ENCODE assay signal across 18 cellular contexts in genomic region chr9:114925039-114925438, GRCh38. TPM values are rescaled to one million over a fixed set of nuclear protein-coding genes. Genes with fewer than 3 reads are reported as not detected.
DNase-seq lines count a peak whose midpoint lies in the region; ATAC-seq and TF ChIP-seq lines count a peak whose summit lies in the region.
"Had no signal": no experiment of that assay in that cellular context is flagged by ENCODE, and none has a peak within 500 bp of the region (broad histone marks: within the 10 kb centered on the region; RNA-seq: fewer than 3 reads in every experiment).

No MANE protein-coding gene starts in this region.

- H3K9me2 ChIP-seq in OCI-LY1 (ENCODE audit: low read depth, low read length) = no peaks in the 10 kb centered on the region
- H3K9me2 ChIP-seq: SK-N-SH had no signal

- intact Hi-C loops in CD14-positive monocyte (cut with micrococcal nuclease) = loop anchor here in 1 of 2 donors (5.0 kb wide), 1 partner anchor 82 kb away; no protein-coding TSS in a partner anchor
- intact Hi-C loops in CD8-positive, alpha-beta T cell (cut with DNase I, micrococcal nuclease) = loop anchor here (5.0 to 10.0 kb wide), 4 partner anchors 87 to 540 kb away; partner anchors contain the start of genes AKNA (in 1 of the 2) and ATP6V1G1 (in 1 of the 2)

- no peak overlapping the region for H3K4me3 ChIP-seq in CD8-positive, alpha-beta T cell (ENCODE audit: low read depth, low read length)
- peak overlapping the region; percentile 32 for H3K4me3 ChIP-seq in OCI-LY1 (ENCODE audit: low read depth, low read length, poor library complexity, severe bottlenecking)
- H3K4me3 ChIP-seq: lower lobe of right lung, vagina had no signal

- peak overlapping the region in 1 of 2 donors; percentile 37 for H3K4me3 Mint-ChIP-seq in CD14-positive monocyte
- peak overlapping the region; percentile 35 for H3K4me3 Mint-ChIP-seq in CD8-positive, alpha-beta T cell
- peak overlapping the region; percentile 7 for H3K4me3 Mint-ChIP-seq in activated naive CD8-positive, alpha-beta T cell treated with anti-CD3 and anti-CD28 coated beads, Interleukin-2, amount 50 U/mL, for 24 hours

- TF ChIP-seq CTCF in CD14-positive monocyte (IDR thresholded peaks at IDR 0.05) (no peak), OCI-LY1 (IDR thresholded peaks at IDR 0.05; ENCODE audit: low read length) (no peak)
- no peak for TF ChIP-seq CTCF in CD8-positive, alpha-beta T cell (IDR thresholded peaks at IDR 0.05)

- peaks cover 52% of the 10 kb centered on the region in 2 donors for H3K36me3 Mint-ChIP-seq in CD14-positive monocyte
- peaks cover 52% of the 10 kb centered on the region for H3K36me3 Mint-ChIP-seq in CD8-positive, alpha-beta T cell
- peaks cover 30% of the 10 kb centered on the region for H3K36me3 Mint-ChIP-seq in activated naive CD8-positive, alpha-beta T cell treated with anti-CD3 and anti-CD28 coated beads, Interleukin-2, amount 50 U/mL, for 24 hours (ENCODE audit: low read depth)

- peak overlapping the region; percentile 77 for H3K4me2 ChIP-seq in OCI-LY1 (ENCODE audit: low read length)
- H3K4me2 ChIP-seq: SK-N-SH had no signal

- H3K9me3 ChIP-seq in CD8-positive, alpha-beta T cell (ENCODE audit: low read length) = no peaks in the 10 kb centered on the region
- no peaks in the 10 kb centered on the region for H3K9me3 ChIP-seq in OCI-LY1 (ENCODE audit: low read length)
- H3K9me3 ChIP-seq: lower lobe of right lung, SK-N-SH, vagina had no signal

- H3K79me2 ChIP-seq in OCI-LY1 (ENCODE audit: insufficient read depth, low read length) = peaks cover 30% of the 10 kb centered on the region
- H3K79me2 ChIP-seq: parathyroid adenoma had no signal

- H3K27me3 Mint-ChIP-seq in CD14-positive monocyte (ENCODE audit: low read depth in 3 of 3) = no peaks in the 10 kb centered on the region
- no peaks in the 10 kb centered on the region for H3K27me3 Mint-ChIP-seq in CD8-positive, alpha-beta T cell (ENCODE audit: low read depth)
- H3K27me3 Mint-ChIP-seq in activated naive CD8-positive, alpha-beta T cell treated with anti-CD3 and anti-CD28 coated beads, Interleukin-2, amount 50 U/mL, for 24 hours = no peaks in the 10 kb centered on the region

- peak overlapping the region in 5 of 7 donors; percentile 37 to 68 (median 59) for H3K27ac Mint-ChIP-seq in CD14-positive monocyte
- peak overlapping the region; percentile 42 for H3K27ac Mint-ChIP-seq in CD8-positive, alpha-beta T cell
- H3K27ac Mint-ChIP-seq in activated naive CD8-positive, alpha-beta T cell treated with anti-CD3 and anti-CD28 coated beads, Interleukin-2, amount 50 U/mL, for 24 hours = peak overlapping the region; percentile 26

- H3F3A ChIP-seq in OCI-LY1 (ENCODE audit: insufficient read depth, low read length) = no peaks in the 10 kb centered on the region

- no peaks in the 10 kb centered on the region for H3K27me3 ChIP-seq in CD8-positive, alpha-beta T cell (ENCODE audit: insufficient read depth, low read length)
- H3K27me3 ChIP-seq in OCI-LY1 (ENCODE audit: insufficient read depth, low read length) = no peaks in the 10 kb centered on the region
- H3K27me3 ChIP-seq: vagina had no signal

- H4K20me1 ChIP-seq in OCI-LY1 (ENCODE audit: insufficient read depth, low read length) = no peaks in the 10 kb centered on the region

- H3K4me1 ChIP-seq in CD8-positive, alpha-beta T cell (ENCODE audit: insufficient read depth, low read length) = peaks cover 63% of the 10 kb centered on the region
- peaks cover 68% of the 10 kb centered on the region for H3K4me1 ChIP-seq in OCI-LY1 (ENCODE audit: insufficient read depth, low read length, severe bottlenecking)
- H3K4me1 ChIP-seq: parathyroid adenoma, vagina had no signal

- H2AFZ ChIP-seq in OCI-LY1 (ENCODE audit: low read length) = no peak overlapping the region
- H2AFZ ChIP-seq: parathyroid adenoma had no signal

- no peak for ATAC-seq in CD8-positive, alpha-beta T cell
- ATAC-seq in activated naive CD8-positive, alpha-beta T cell treated with anti-CD3 and anti-CD28 coated beads, Interleukin-2, amount 50 U/mL, for 24 hours = no peak
- ATAC-seq: lower lobe of right lung, Panc1 had no signal

- peaks cover 60% of the 10 kb centered on the region for H3K4me1 Mint-ChIP-seq in CD14-positive monocyte
- H3K4me1 Mint-ChIP-seq in CD8-positive, alpha-beta T cell (ENCODE audit: low read depth) = peaks cover 78% of the 10 kb centered on the region
- peaks cover 81% of the 10 kb centered on the region for H3K4me1 Mint-ChIP-seq in activated naive CD8-positive, alpha-beta T cell treated with anti-CD3 and anti-CD28 coated beads, Interleukin-2, amount 50 U/mL, for 24 hours

- H3K27ac ChIP-seq in CD8-positive, alpha-beta T cell (ENCODE audit: low read depth, low read length) = no peak overlapping the region
- peak overlapping the region; percentile 84 for H3K27ac ChIP-seq in OCI-LY1 (ENCODE audit: low read depth, low read length, poor library complexity, severe bottlenecking)
- H3K27ac ChIP-seq: lower lobe of right lung, parathyroid adenoma, vagina had no signal

- H3K9me3 Mint-ChIP-seq in CD14-positive monocyte = no peaks in the 10 kb centered on the region
- no peaks in the 10 kb centered on the region for H3K9me3 Mint-ChIP-seq in CD8-positive, alpha-beta T cell
- H3K9me3 Mint-ChIP-seq in activated naive CD8-positive, alpha-beta T cell treated with anti-CD3 and anti-CD28 coated beads, Interleukin-2, amount 50 U/mL, for 24 hours = no peaks in the 10 kb centered on the region

- DNase-seq in CD14-positive monocyte (ENCODE audit: low spot score) (no peak), NCI-H2081 treated with DMSO at 0.1 percent for 48 hours (lab: John Stamatoyannopoulos, UW) (no peak), HEK293T (ENCODE audit: extremely low spot score) (no peak), NOMO-1 treated with dmso at 0.1 percent for 144 hours (lab: John Stamatoyannopoulos, UW; ENCODE audit: unreplicated experiment) (no peak)
- no peak for DNase-seq in CD8-positive, alpha-beta T cell
- no peak for DNase-seq in activated naive CD8-positive, alpha-beta T cell treated with anti-CD3 and anti-CD28 coated beads, Interleukin-2, amount 50 U/mL, for 24 hours
- DNase-seq: activated effector memory CD4-positive, alpha-beta T cell treated with anti-CD3 and anti-CD28 coated beads, Interleukin-2, amount 50 U/mL, for 16 hours; Kasumi-1; lower lobe of right lung; NCI-H1105 treated with DMSO at 0.1 percent for 48 hours; NCI-H2171 treated with DMSO at 0.1 percent for 48 hours; NCI-H748 treated with DMSO at 0.1 percent for 48 hours; SK-N-SH had no signal

- peaks cover 6% of the 10 kb centered on the region for H3K36me3 ChIP-seq in CD8-positive, alpha-beta T cell (ENCODE audit: insufficient read depth, low read length)
- peaks cover 7% of the 10 kb centered on the region for H3K36me3 ChIP-seq in OCI-LY1 (ENCODE audit: insufficient read depth, low read length)
- H3K36me3 ChIP-seq: lower lobe of right lung, vagina had no signal

- POLR2A ChIA-PET in CD8-positive, alpha-beta T cell (lab: Charles Lee) = interaction anchor here (0.9 kb wide), 1 partner anchor 26 kb away, joined by 3 read pairs; no protein-coding TSS in a partner anchor
- POLR2A ChIA-PET in HEK293T (lab: Yijun Ruan, JAX) = no interaction called here

- CTCF ChIA-PET in CD8-positive, alpha-beta T cell (lab: Charles Lee) = interaction anchor here (1.4 kb wide), 1 partner anchor 89 kb away, joined by 4 read pairs; no protein-coding TSS in a partner anchor
- CTCF ChIA-PET in HEK293T (lab: Yijun Ruan, JAX) = no interaction called here

- no peak overlapping the region; the same call in 1 of the 2 replicates for H3K9ac ChIP-seq in OCI-LY1 (ENCODE audit: low read length)
- H3K9ac ChIP-seq: parathyroid adenoma, SK-N-SH had no signal

TF ChIP-seq in HEK293T, 16 proteins besides CTCF, POLR2A, EP300 and RAD21:
- TF ChIP-seq LEF1 (IDR thresholded peaks at IDR 0.05; ENCODE audit: borderline replicate concordance) (no peak), PKNOX1 (IDR thresholded peaks at IDR 0.05) (no peak), HDGF (IDR thresholded peaks at IDR 0.05; ENCODE audit: borderline replicate concordance) (no peak), ZNF384 (IDR thresholded peaks at IDR 0.05) (no peak), SUZ12 (IDR thresholded peaks at IDR 0.05) (no peak), ELF4 (IDR thresholded peaks at IDR 0.05) (no peak), FOXM1 (IDR thresholded peaks at IDR 0.05; ENCODE audit: borderline replicate concordance) (no peak), L3MBTL2 (conservative IDR thresholded peaks at IDR 0.05) (no peak), FOXA1 (IDR thresholded peaks at IDR 0.05) (no peak), ARNT (IDR thresholded peaks at IDR 0.05) (no peak), TARDBP (IDR thresholded peaks at IDR 0.05) (no peak), NFRKB (IDR thresholded peaks at IDR 0.05) (no peak), BHLHE40 (IDR thresholded peaks at IDR 0.05; ENCODE audit: borderline replicate concordance) (no peak), FOXK2 (IDR thresholded peaks at IDR 0.05) (no peak), CTBP1 (IDR thresholded peaks at IDR 0.05; ENCODE audit: borderline replicate concordance) (no peak), SP1 (IDR thresholded peaks at IDR 0.05) (no peak)

RNA-seq across cellular contexts. Expression of gene TNFSF8, which starts 5.4 kb away (rescaled TPM):
- polyA plus RNA-seq in CD14-positive monocyte = 10 to 100 TPM; 34.0 to 42.9 TPM
- total RNA-seq in CD8-positive, alpha-beta T cell = 10 to 100 TPM; 47.7 to 49.3 TPM
- total RNA-seq: endothelial cell of umbilical vein had no signal
- polyA plus RNA-seq: endothelial cell of umbilical vein, SK-N-SH had no signal
